8 cellular contexts compared by ENCODE assay signal in genomic region chr4:102343964-102344519, GRCh38. TPM values are rescaled to one million over a fixed set of nuclear protein-coding genes. Genes with fewer than 3 reads are reported as not detected.
DNase-seq lines count a peak whose midpoint lies in the region; ATAC-seq and TF ChIP-seq lines count a peak whose summit lies in the region.

No MANE protein-coding gene starts in this region.

- no peaks in the 10 kb centered on the region for H3K9me3 Mint-ChIP-seq in CD8-positive, alpha-beta memory T cell
- no peaks in the 10 kb centered on the region for H3K9me3 Mint-ChIP-seq in activated CD4-positive, alpha-beta T cell treated with anti-CD3 and anti-CD28 coated beads, Interleukin-2, amount 10 ng/mL, durations not matched to agents 24 days and 14 days
- no peaks in the 10 kb centered on the region for H3K9me3 Mint-ChIP-seq in progenitor cell of endocrine pancreas (ENCODE audit: low read depth)

- H3K27me3 ChIP-seq in CD8-positive, alpha-beta memory T cell (ENCODE audit: insufficient read depth, low read length, poor library complexity, severe bottlenecking): no peaks in the 10 kb centered on the region
- peaks cover 44% of the 10 kb centered on the region for H3K27me3 ChIP-seq in HUES48 (ENCODE audit: control insufficient read depth, insufficient read depth, low read length)

- H3K9me3 ChIP-seq in CD8-positive, alpha-beta memory T cell (ENCODE audit: low read length): no peaks in the 10 kb centered on the region
- H3K9me3 ChIP-seq in HUES48 (ENCODE audit: control insufficient read depth, insufficient read depth, low read length): no peaks in the 10 kb centered on the region

- peak; percentile 25 for ATAC-seq in GM21423 (IDR thresholded peaks at IDR 0.05; ENCODE audit: unreplicated experiment)
- no peak for ATAC-seq in HG03039 (IDR thresholded peaks at IDR 0.05; ENCODE audit: unreplicated experiment)

- peaks cover 42% of the 10 kb centered on the region for H3K4me1 ChIP-seq in CD8-positive, alpha-beta memory T cell (ENCODE audit: insufficient read depth, low read length)
- H3K4me1 ChIP-seq in HUES48 (ENCODE audit: control insufficient read depth, insufficient read depth, low read length): peaks cover 42% of the 10 kb centered on the region

- TF ChIP-seq CTCF in fibroblast of mammary gland (conservative IDR thresholded peaks at IDR 0.05; ENCODE audit: control insufficient read depth, insufficient read depth, low read depth, low read length): no peak
- no peak for TF ChIP-seq CTCF in progenitor cell of endocrine pancreas (IDR thresholded peaks at IDR 0.05; ENCODE audit: unreplicated experiment)

- intact Hi-C loops in activated CD4-positive, alpha-beta T cell treated with anti-CD3 and anti-CD28 coated beads, Interleukin-2, amount 10 ng/mL, durations not matched to agents 24 days and 14 days (cut with micrococcal nuclease): loop anchor here (2.0 to 10.0 kb wide), 9 partner anchors 19 to 1319 kb away; partner anchors contain the start of genes MANBA, SLC9B1 and SLC9B2

- peak overlapping the region; percentile 93 for H3K27ac ChIP-seq in CD8-positive, alpha-beta memory T cell (ENCODE audit: low read depth, low read length)
- peak overlapping the region; percentile 68 for H3K27ac ChIP-seq in HUES48 (ENCODE audit: low read depth, low read length)

- peaks cover 35 to 62% (median 61%) of the 10 kb centered on the region in 3 donors for H3K4me1 Mint-ChIP-seq in CD8-positive, alpha-beta memory T cell
- peaks cover 48% of the 10 kb centered on the region for H3K4me1 Mint-ChIP-seq in activated CD4-positive, alpha-beta T cell treated with anti-CD3 and anti-CD28 coated beads, Interleukin-2, amount 10 ng/mL, durations not matched to agents 24 days and 14 days
- peaks cover 12% of the 10 kb centered on the region for H3K4me1 Mint-ChIP-seq in progenitor cell of endocrine pancreas (ENCODE audit: low read depth)

- no peaks in the 10 kb centered on the region for H3K27me3 Mint-ChIP-seq in CD8-positive, alpha-beta memory T cell
- H3K27me3 Mint-ChIP-seq in activated CD4-positive, alpha-beta T cell treated with anti-CD3 and anti-CD28 coated beads, Interleukin-2, amount 10 ng/mL, durations not matched to agents 24 days and 14 days: peaks cover 2% of the 10 kb centered on the region
- peaks cover 52% of the 10 kb centered on the region for H3K27me3 Mint-ChIP-seq in progenitor cell of endocrine pancreas

- no peaks in the 10 kb centered on the region for H3K36me3 ChIP-seq in CD8-positive, alpha-beta memory T cell (ENCODE audit: insufficient read depth, low read length)
- H3K36me3 ChIP-seq in HUES48 (ENCODE audit: control insufficient read depth, insufficient read depth, low read length): no peaks in the 10 kb centered on the region

- peak overlapping the region; percentile 92 to 99 (median 96) for H3K27ac Mint-ChIP-seq in CD8-positive, alpha-beta memory T cell
- peak overlapping the region; percentile 99 for H3K27ac Mint-ChIP-seq in activated CD4-positive, alpha-beta T cell treated with anti-CD3 and anti-CD28 coated beads, Interleukin-2, amount 10 ng/mL, durations not matched to agents 24 days and 14 days
- peak overlapping the region; percentile 61 for H3K27ac Mint-ChIP-seq in progenitor cell of endocrine pancreas

- H3K4me3 ChIP-seq in CD8-positive, alpha-beta memory T cell (ENCODE audit: low read length): peak overlapping the region; percentile 83
- H3K4me3 ChIP-seq in HUES48 (ENCODE audit: low read depth, low read length): peak overlapping the region; percentile 60
- peak overlapping the region; percentile 81 for H3K4me3 ChIP-seq in fibroblast of mammary gland (ENCODE audit: control insufficient read depth, low read depth, low read length)

- POLR2A ChIA-PET in CD8-positive, alpha-beta memory T cell (lab: Charles Lee): interaction anchor here (1.0 to 1.7 kb wide), 4 partner anchors 87 to 484 kb away, joined by 3 to 6 read pairs (median 4); partner anchors contain the start of genes MANBA and NFKB1

- CTCF ChIA-PET in CD8-positive, alpha-beta memory T cell (lab: Charles Lee): interaction anchor here (1.1 to 1.2 kb wide), 2 partner anchors 14 to 87 kb away, joined by 4 read pairs; no protein-coding TSS in a partner anchor

- H3K9ac ChIP-seq in HUES48 (ENCODE audit: low read depth, low read length): no peak overlapping the region; the same call in 1 of the 2 replicates

- peak in 1 of 5 donors; percentile 6 for DNase-seq in CD8-positive, alpha-beta memory T cell
- no peak for DNase-seq in activated CD4-positive, alpha-beta T cell treated with anti-CD3 and anti-CD28 coated beads, Interleukin-2, amount 10 ng/mL, durations not matched to agents 24 days and 14 days
- DNase-seq in fibroblast of mammary gland (ENCODE audit: low read depth): peak; percentile 4
- DNase-seq in progenitor cell of endocrine pancreas (ENCODE audit: low spot score, unreplicated experiment): no peak
- no peak for DNase-seq in SK-N-DZ (ENCODE audit: low spot score)

- peaks cover 0 to 14% (median 0%) of the 10 kb centered on the region in 3 donors for H3K36me3 Mint-ChIP-seq in CD8-positive, alpha-beta memory T cell
- H3K36me3 Mint-ChIP-seq in activated CD4-positive, alpha-beta T cell treated with anti-CD3 and anti-CD28 coated beads, Interleukin-2, amount 10 ng/mL, durations not matched to agents 24 days and 14 days (ENCODE audit: low read depth): peaks cover 23% of the 10 kb centered on the region
- no peaks in the 10 kb centered on the region for H3K36me3 Mint-ChIP-seq in progenitor cell of endocrine pancreas (ENCODE audit: insufficient read depth)

- H3K4me3 Mint-ChIP-seq in CD8-positive, alpha-beta memory T cell: peak overlapping the region; percentile 90 to 95 (median 91)
- H3K4me3 Mint-ChIP-seq in activated CD4-positive, alpha-beta T cell treated with anti-CD3 and anti-CD28 coated beads, Interleukin-2, amount 10 ng/mL, durations not matched to agents 24 days and 14 days: peak overlapping the region; percentile 88
- peak overlapping the region; percentile 77 for H3K4me3 Mint-ChIP-seq in progenitor cell of endocrine pancreas (ENCODE audit: low read depth)

RNA-seq across cellular contexts. Expression of gene SLC39A8, which starts 1.2 kb away (rescaled TPM):
- 10 to 100 TPM; 82.0 to 84.2 TPM for total RNA-seq in CD8-positive, alpha-beta memory T cell
- polyA plus RNA-seq in CD8-positive, alpha-beta memory T cell: 43.5 TPM
- 80.4 and 81.2 TPM in 2 replicates for total RNA-seq in activated CD4-positive, alpha-beta T cell treated with anti-CD3 and anti-CD28 coated beads, Interleukin-2, amount 10 ng/mL, durations not matched to agents 24 days and 14 days
- total RNA-seq in progenitor cell of endocrine pancreas: 1.6 and 3.2 TPM in 2 replicates
- polyA plus RNA-seq in SK-N-DZ (2014; cell fraction: cytosol; rRNA removed): 6.1 and 8.4 TPM in 2 replicates
- polyA plus RNA-seq in SK-N-DZ (2014; cell fraction: nucleus; rRNA removed): 3.6 and 6.7 TPM in 2 replicates

Comparison
In these comparisons a context has a peak if more than half of its experiments do, and no peak if none do; other contexts are left out.
1. RNA of gene SLC39A8, which starts 1.2 kb away (total RNA-seq): 82.0 to 84.2 TPM in CD8-positive, alpha-beta memory T cell and 80.4 to 81.2 TPM in activated CD4-positive, alpha-beta T cell treated with anti-CD3 and anti-CD28 coated beads, Interleukin-2, amount 10 ng/mL, durations not matched to agents 24 days and 14 days; 1.6 to 3.2 TPM in progenitor cell of endocrine pancreas; every median in the first group is over 10 times any median in the second.
2. Peak in every context shown above with its lines, with median percentiles within 50 percentile points of each other: H3K4me3 ChIP-seq, H3K27ac Mint-ChIP-seq and H3K4me3 Mint-ChIP-seq.